In genomic region chr17:9371019-9371418, GRCh38 we compare ENCODE assay signal across 10 cellular contexts.
DNase-seq lines count a peak whose midpoint lies in the region; ATAC-seq, FAIRE-seq and TF ChIP-seq lines count a peak whose summit lies in the region.
"Had no signal": no experiment of that assay in that cellular context is flagged by ENCODE, and none has a peak within 500 bp of the region (broad histone marks: within the 10 kb centered on the region; RNA-seq: fewer than 3 reads in every experiment).

No MANE protein-coding gene starts in this region.

- peaks cover under 1% of the 10 kb centered on the region for H3K9me3 Mint-ChIP-seq in progenitor cell of endocrine pancreas (ENCODE audit: low read depth)

- no peaks in the 10 kb centered on the region for H3K27me3 ChIP-seq in bronchial epithelial cell (ENCODE audit: control insufficient read depth, insufficient read depth, low read length)
- H3K27me3 ChIP-seq: ovary had no signal

- H3K27ac ChIP-seq in substantia nigra (ENCODE audit: low read depth, low read length, poor library complexity, severe bottlenecking), result no peak overlapping the region
- H3K27ac ChIP-seq: ovary had no signal

- no peaks in the 10 kb centered on the region for H3K27me3 Mint-ChIP-seq in progenitor cell of endocrine pancreas

- ATAC-seq in GM18511 (IDR thresholded peaks at IDR 0.05; ENCODE audit: unreplicated experiment) (peak; percentile 49), omental fat pad (ENCODE audit: low FRiP score) (no peak), GM21526 (IDR thresholded peaks at IDR 0.05; ENCODE audit: low FRiP score, unreplicated experiment) (no peak), GM18909 (IDR thresholded peaks at IDR 0.05; ENCODE audit: poor library complexity, unreplicated experiment) (no peak)

- no peak overlapping the region for H3K4me3 ChIP-seq in bronchial epithelial cell (ENCODE audit: low read depth, low read length)
- H3K4me3 ChIP-seq: ovary had no signal

- DNase-seq in NCI-H2029 (lab: John Stamatoyannopoulos, UW), result peak; percentile 69
- DNase-seq in bronchial epithelial cell (ENCODE audit: low read depth), result peak; percentile 98
- DNase-seq in progenitor cell of endocrine pancreas (ENCODE audit: low spot score, unreplicated experiment), result no peak
- DNase-seq in substantia nigra (lab: John Stamatoyannopoulos, UW), result no peak
- no peak for DNase-seq in omental fat pad (ENCODE audit: low spot score)
- DNase-seq: NCI-H2171, ovary had no signal

- TF ChIP-seq CTCF in bronchial epithelial cell (IDR thresholded peaks at IDR 0.05; ENCODE audit: insufficient read depth, low read length, severe bottlenecking) (no peak), progenitor cell of endocrine pancreas (IDR thresholded peaks at IDR 0.05; ENCODE audit: unreplicated experiment) (no peak), omental fat pad (IDR thresholded peaks at IDR 0.05) (no peak)

- no peaks in the 10 kb centered on the region for H3K36me3 ChIP-seq in bronchial epithelial cell (ENCODE audit: control insufficient read depth, insufficient read depth, low read length)
- H3K36me3 ChIP-seq: ovary had no signal

- peaks cover 24% of the 10 kb centered on the region for H3K4me1 Mint-ChIP-seq in progenitor cell of endocrine pancreas (ENCODE audit: low read depth)

- peak; percentile 7 for FAIRE-seq in bronchial epithelial cell (lab: Jason Lieb, UNC)

- H3K36me3 Mint-ChIP-seq in progenitor cell of endocrine pancreas (ENCODE audit: insufficient read depth), result peaks cover 3% of the 10 kb centered on the region

- no peak overlapping the region for H3K4me3 Mint-ChIP-seq in progenitor cell of endocrine pancreas (ENCODE audit: low read depth)

- H3K27ac Mint-ChIP-seq in progenitor cell of endocrine pancreas, result peak overlapping the region; percentile 85

Comparison
In these comparisons a context has a peak if more than half of its experiments do, and no peak if none do; other contexts are left out.
1. DNase-seq: peak in NCI-H2029 (single experiment) and bronchial epithelial cell (single experiment); none in progenitor cell of endocrine pancreas (single experiment), substantia nigra (0 of 49) and omental fat pad (single experiment).